In genomic region chr16:88456356-88457292, GRCh38 we compare ENCODE assay signal across 8 cellular contexts. TPM values are rescaled to one million over a fixed set of nuclear protein-coding genes. Genes with fewer than 3 reads are reported as not detected.
A peak's percentile ranks its signal among the peaks of the same experiment; 100 is the strongest.
DNase-seq lines count a peak whose midpoint lies in the region; ATAC-seq, FAIRE-seq and TF ChIP-seq lines count a peak whose summit lies in the region.

No MANE protein-coding gene starts in this region.

- no peak overlapping the region for H3K27ac ChIP-seq in right cardiac atrium (ENCODE audit: low read length)
- no peak overlapping the region for H3K27ac ChIP-seq in keratinocyte (ENCODE audit: control insufficient read depth, insufficient read depth, low read length)

- H3K4me1 ChIP-seq in right cardiac atrium (ENCODE audit: control insufficient read depth, insufficient read depth, low read length) (peaks cover 4% of the 10 kb centered on the region), keratinocyte (ENCODE audit: control insufficient read depth, extremely low read depth, insufficient read depth, low read length) (peaks cover 19% of the 10 kb centered on the region)

- peaks cover 27% of the 10 kb centered on the region for H4K20me1 ChIP-seq in keratinocyte (ENCODE audit: control insufficient read depth, extremely low read depth, insufficient read depth, low read length)

- FAIRE-seq in keratinocyte (lab: Jason Lieb, UNC) = no peak

- H3K79me2 ChIP-seq in keratinocyte (ENCODE audit: control insufficient read depth, insufficient read depth, low read length) = peaks cover 44% of the 10 kb centered on the region

- H3K27me3 ChIP-seq in right cardiac atrium (ENCODE audit: control insufficient read depth, insufficient read depth) = no peaks in the 10 kb centered on the region
- no peaks in the 10 kb centered on the region for H3K27me3 ChIP-seq in keratinocyte (ENCODE audit: control insufficient read depth, extremely low read depth, insufficient read depth, low read length)

- H3K9me1 ChIP-seq in keratinocyte (ENCODE audit: control insufficient read depth, extremely low read depth, insufficient read depth, low read length) = no peaks in the 10 kb centered on the region

- ATAC-seq in right cardiac atrium (no peak), left cardiac atrium (no peak)

- DNase-seq in right cardiac atrium (no peak), left cardiac atrium (no peak), keratinocyte (ENCODE audit: low read depth, low spot score) (no peak), 8988T (no peak), cerebellar cortex (ENCODE audit: low spot score) (no peak), HPDE6-E6E7 (ENCODE audit: extremely low spot score) (no peak)
- DNase-seq in activated T-cell treated with anti-CD3 and anti-CD28 coated beads, Interleukin-2, amount 50 U/mL, for 48 hours = peak; percentile 80 to 81
- DNase-seq in stimulated activated CD8-positive, alpha-beta memory T cell treated with anti-CD3 and anti-CD28 coated beads, Interleukin-12 subunit alpha, Interleukin-12 subunit beta, amount 100 ng/mL, for 1 hour (ENCODE audit: low read depth) = peak; percentile 43

- H3K9ac ChIP-seq in keratinocyte (ENCODE audit: control insufficient read depth, extremely low read depth, insufficient read depth, low read length) = no peak overlapping the region

- H3K36me3 ChIP-seq in keratinocyte (ENCODE audit: control insufficient read depth in 2 of 2, extremely low read depth in 1 of 2, insufficient read depth in 2 of 2, low read length in 2 of 2) = peaks cover 0 to 2% of the 10 kb centered on the region in 2 experiments

- dilution Hi-C loops in keratinocyte (cut with MboI; ENCODE audit: extremely low pct_ligation_motif_present, low sequenced_read_pairs) = no loop called here

- H3K4me3 ChIP-seq in right cardiac atrium (ENCODE audit: low read length) (peak overlapping the region; percentile 86), keratinocyte (ENCODE audit: control insufficient read depth in 2 of 3, extremely low read depth in 1 of 3, insufficient read depth in 2 of 3, low read depth in 1 of 3, low read length in 3 of 3) (peak overlapping the region in 2 of 3 experiments; percentile 19 to 60)

- no peaks in the 10 kb centered on the region for H3K9me3 ChIP-seq in right cardiac atrium (ENCODE audit: control insufficient read depth, low read length)
- no peaks in the 10 kb centered on the region for H3K9me3 ChIP-seq in keratinocyte (ENCODE audit: control insufficient read depth, low read depth, low read length)

- no peak for TF ChIP-seq CTCF in keratinocyte (optimal IDR thresholded peaks at IDR 0.05 in 1 of 3, IDR thresholded peaks at IDR 0.05 in 1 of 3, conservative IDR thresholded peaks at IDR 0.05 in 1 of 3; ENCODE audit: extremely low read depth in 1 of 3, insufficient read depth in 2 of 3, low read length in 3 of 3)

- no peak overlapping the region for H2AFZ ChIP-seq in keratinocyte (ENCODE audit: control insufficient read depth, low read length)

- H3K4me2 ChIP-seq in keratinocyte (ENCODE audit: control insufficient read depth, extremely low read depth, insufficient read depth, low read depth, low read length) = peak overlapping the region; percentile 84

- 78% methylated on average over 14 of the region's 14 CpGs for WGBS in right cardiac atrium

- intact Hi-C loops in right cardiac atrium (cut with DNase I) = no loop called here
- intact Hi-C loops in left cardiac atrium (cut with DNase I) = no loop called here

RNA-seq across cellular contexts. Expression of gene ZFPM1, which starts 3.5 kb away (rescaled TPM):
- total RNA-seq in right cardiac atrium (10 to 100 TPM in 1 of 4 donors, 1 to 10 TPM in 3; 8.1 to 11.4 (median 8.7) TPM), left cardiac atrium (10 to 100 TPM in 1 of 2 donors, 1 to 10 TPM in 1; 7.0 to 11.5 TPM)
- polyA plus RNA-seq in right cardiac atrium (7.7 TPM), keratinocyte (0.42 to 0.56 TPM (median 0.54 TPM) in 3 replicates)
- 1.0 TPM for polyA plus RNA-seq in keratinocyte (2011; ENCODE audit: low read depth)
- 0.24 and 1.0 TPM in 2 replicates for polyA plus RNA-seq in keratinocyte (2011; cell fraction: cytosol; rRNA removed)
- 1.2 and 2.0 TPM in 2 replicates for polyA plus RNA-seq in keratinocyte (2011; cell fraction: nucleus; rRNA removed)
- 0.90 and 3.0 TPM in 2 replicates for polyA plus RNA-seq in keratinocyte (2012; ENCODE audit: low replicate concordance)
- 0.46 to 0.92 TPM (median 0.51 TPM) in 3 replicates for polyA minus RNA-seq in keratinocyte
- 6.7 TPM for polyA minus RNA-seq in keratinocyte (2011; cell fraction: cytosol; rRNA and poly(A)+ RNA removed)
- 1.7 and 2.3 TPM in 2 replicates for polyA minus RNA-seq in keratinocyte (2011; cell fraction: nucleus; rRNA and poly(A)+ RNA removed)

Comparison
In these comparisons a context has a peak if more than half of its experiments do, and no peak if none do; other contexts are left out.
1. DNase-seq: peak in activated T-cell treated with anti-CD3 and anti-CD28 coated beads, Interleukin-2, amount 50 U/mL, for 48 hours (2 of 2) and stimulated activated CD8-positive, alpha-beta memory T cell treated with anti-CD3 and anti-CD28 coated beads, Interleukin-12 subunit alpha, Interleukin-12 subunit beta, amount 100 ng/mL, for 1 hour (single experiment); none in right cardiac atrium (0 of 3), left cardiac atrium (single experiment), keratinocyte (single experiment), 8988T (single experiment), cerebellar cortex (single experiment) and HPDE6-E6E7 (single experiment).